9 cellular contexts compared by ENCODE assay signal in genomic region chr12:62260733-62261683, GRCh38. TPM values are rescaled to one million over a fixed set of nuclear protein-coding genes. Genes with fewer than 3 reads are reported as not detected.
A peak's percentile ranks its signal among the peaks of the same experiment; 100 is the strongest.
DNase-seq lines count a peak whose midpoint lies in the region; ATAC-seq, FAIRE-seq and TF ChIP-seq lines count a peak whose summit lies in the region.
"Had no signal": no experiment of that assay in that cellular context is flagged by ENCODE, and none has a peak within 500 bp of the region (broad histone marks: within the 10 kb centered on the region; RNA-seq: fewer than 3 reads in every experiment).

No MANE protein-coding gene starts in this region.

- peaks cover 36% of the 10 kb centered on the region for H3K4me1 ChIP-seq in HepG2 (ENCODE audit: insufficient read depth, low read length)

- no peak; a peak in 1 of 4 replicates for TF ChIP-seq POLR2A in HepG2 (IDR thresholded peaks at IDR 0.05; ENCODE audit: insufficient read depth in 1 of 2, low read depth in 2 of 2, low read length in 2 of 2)

- H3K27ac ChIP-seq in HepG2 (ENCODE audit: extremely low read length, insufficient read depth, low read length) = peak overlapping the region; percentile 86

- H3K4me3 ChIP-seq in HepG2 (replicated peaks in 1 of 3; ENCODE audit: insufficient read depth in 1 of 3, low read depth in 2 of 3, low read length in 3 of 3) = peak overlapping the region; percentile 94 to 96 (median 95)

- peaks cover 58% of the 10 kb centered on the region for H3K79me2 ChIP-seq in HepG2 (ENCODE audit: insufficient read depth, low read length)

- no peak for TF ChIP-seq CTCF in HepG2 (CRISPR knock-in tag; IDR thresholded peaks at IDR 0.05)

- H4K20me1 ChIP-seq in HepG2 (ENCODE audit: insufficient read depth, low read length) = peaks cover 7% of the 10 kb centered on the region; the same call in 1 of the 2 replicates

- TF ChIP-seq EP300 in HepG2 (IDR thresholded peaks at IDR 0.05; ENCODE audit: low read depth in 2 of 2, low read length in 2 of 2) = no peak
- no peak; the same call in 1 of the 2 replicates for TF ChIP-seq EP300 in HepG2 (CRISPR knock-in tag; IDR thresholded peaks at IDR 0.05; ENCODE audit: borderline replicate concordance)

- intact Hi-C loops in HepG2 (cut with micrococcal nuclease; ENCODE audit: unreplicated experiment) = loop anchor here (5.0 kb wide), 1 partner anchor 206 kb away; the partner anchor contains the start of gene MON2

- ATAC-seq in HG02610 (IDR thresholded peaks at IDR 0.05; ENCODE audit: unreplicated experiment) = peak; percentile 49
- ATAC-seq in HepG2 = peak; percentile 50

- H3K9ac ChIP-seq in HepG2 (ENCODE audit: insufficient read depth, low read depth, low read length) = peak overlapping the region; percentile 93

- H3K36me3 ChIP-seq in HepG2 (replicated peaks in 1 of 2; ENCODE audit: control insufficient read depth in 1 of 2, insufficient read depth in 2 of 2, low read length in 2 of 2) = no peaks in the 10 kb centered on the region

- H3K4me2 ChIP-seq in HepG2 (ENCODE audit: low read depth, low read length) = peak overlapping the region; percentile 84

- in situ Hi-C loops in HepG2 (cut with HindIII; ENCODE audit: extremely low pct_ligation_motif_present, low pct_unique_long_range_greater_than_20kb) = no loop called here

- TSS peak; percentile 60 for BruUV-seq in HepG2 (replicated peaks; lab: Mats Ljungman, UMichigan)

- WGBS in HepG2 (ENCODE audit: low lambda C conversion rate) = 0% methylated on average over 20 of the region's 26 CpGs

- H3K27me3 ChIP-seq in HepG2 (ENCODE audit: control insufficient read depth in 1 of 2, insufficient read depth in 2 of 2, low read length in 2 of 2) = no peaks in the 10 kb centered on the region; a peak in 1 of 5 replicates

- DNase-seq in DMS 273 (lab: John Stamatoyannopoulos, UW; ENCODE audit: unreplicated experiment) (peak; percentile 62), DMS 273 treated with DMSO at 0.1 percent for 48 hours (lab: John Stamatoyannopoulos, UW) (no peak), NAMALWA (ENCODE audit: low spot score) (peak; percentile 89), dedifferentiated amniotic fluid mesenchymal stem cell (ENCODE audit: extremely low spot score) (peak; percentile 22), HepG2 (ENCODE audit: low spot score) (peak; percentile 47)
- DNase-seq in activated CD4-positive, alpha-beta T cell treated with anti-CD3 and anti-CD28 coated beads for 1 hour = peak; percentile 34
- DNase-seq in stimulated activated CD8-positive, alpha-beta memory T cell treated with anti-CD3 and anti-CD28 coated beads, Interleukin-12 subunit alpha, Interleukin-12 subunit beta, amount 100 ng/mL, for 1 hour (ENCODE audit: low read depth) = peak; percentile 25

- no peaks in the 10 kb centered on the region for H3K9me3 ChIP-seq in HepG2 (ENCODE audit: low read length)

- POLR2A ChIA-PET in HepG2 (lab: Yijun Ruan, JAX) = no interaction called here

- no peak for TF ChIP-seq RAD21 in HepG2 (CRISPR knock-in tag; IDR thresholded peaks at IDR 0.05)

- no peak for FAIRE-seq in HepG2 (lab: Jason Lieb, UNC)
- FAIRE-seq: A204.1 had no signal

- no peak overlapping the region for H2AFZ ChIP-seq in HepG2 (ENCODE audit: low read length)

- CTCF ChIA-PET in HepG2 (lab: Yijun Ruan, JAX; ENCODE audit: low intra/inter-chr PET ratio, low total read pairs) = no interaction called here

TF ChIP-seq in HepG2, 621 proteins besides CTCF, POLR2A, EP300 and RAD21 (continues in another document):
- TF ChIP-seq ZNF234 (CRISPR knock-in tag; conservative IDR thresholded peaks at IDR 0.05) (0 out of 2 replicates have a peak, but pooled peaks have one; percentile 0), ZNF333 (CRISPR knock-in tag; IDR thresholded peaks at IDR 0.05; ENCODE audit: borderline replicate concordance) (no peak), ELF4 (CRISPR knock-in tag; IDR thresholded peaks at IDR 0.05; ENCODE audit: borderline replicate concordance) (0 out of 2 replicates have a peak, but pooled peaks have one; percentile 2), ZNF142 (CRISPR knock-in tag; IDR thresholded peaks at IDR 0.05) (0 out of 2 replicates have a peak, but pooled peaks have one; percentile 8), MXI1 (IDR thresholded peaks at IDR 0.05; ENCODE audit: borderline replicate concordance, low read depth, low read length) (peak; percentile 71; the same call in 1 of the 3 replicates), ZBTB2 (CRISPR knock-in tag; IDR thresholded peaks at IDR 0.05; ENCODE audit: low read depth) (no peak), SAP130 (CRISPR knock-in tag; IDR thresholded peaks at IDR 0.05; ENCODE audit: low read depth) (peak; percentile 79)
- TF ChIP-seq, protein P1, sequence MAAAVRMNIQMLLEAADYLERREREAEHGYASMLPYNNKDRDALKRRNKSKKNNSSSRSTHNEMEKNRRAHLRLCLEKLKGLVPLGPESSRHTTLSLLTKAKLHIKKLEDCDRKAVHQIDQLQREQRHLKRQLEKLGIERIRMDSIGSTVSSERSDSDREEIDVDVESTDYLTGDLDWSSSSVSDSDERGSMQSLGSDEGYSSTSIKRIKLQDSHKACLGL (CRISPR knock-in tag; IDR thresholded peaks at IDR 0.05) = peak; percentile 52; the same call in 1 of the 2 replicates

RNA-seq across cellular contexts. Expression of gene USP15, which starts 0.8 kb away (rescaled TPM):
- 51.7 and 71.1 TPM in 2 replicates for total RNA-seq in HepG2 (2016; rRNA removed; fragmentation: Illumina TruSeq; extraction: Trizol)
- total RNA-seq in HepG2 (2016; cell fraction: cytosol; rRNA removed; fragmentation: Illumina TruSeq; extraction: Trizol; ENCODE audit: low read depth) = 4.3 and 4.6 TPM in 2 replicates
- 59.0 and 74.8 TPM in 2 replicates for total RNA-seq in HepG2 (2016; cell fraction: insoluble cytoplasmic fraction; rRNA removed; fragmentation: Illumina TruSeq; extraction: Trizol)
- total RNA-seq in HepG2 (2016; cell fraction: membrane; rRNA removed; fragmentation: Illumina TruSeq; extraction: Trizol) = 15.7 and 19.6 TPM in 2 replicates
- 101 and 112 TPM in 2 replicates for total RNA-seq in HepG2 (2016; cell fraction: nucleus; rRNA removed; fragmentation: Illumina TruSeq; extraction: Trizol)
- polyA plus RNA-seq in HepG2 (2011; rRNA removed) = 12.2 and 17.3 TPM in 2 replicates
- polyA plus RNA-seq in HepG2 (2011; cell fraction: cytosol; rRNA removed) = 4.4 and 8.1 TPM in 2 replicates
- polyA plus RNA-seq in HepG2 (2011; cell fraction: nucleus; rRNA removed) = 17.2 and 21.5 TPM in 2 replicates
- polyA plus RNA-seq in HepG2 (2012) = 16.2 and 23.0 TPM in 2 replicates
- 2.6 and 3.7 TPM in 2 replicates for polyA plus RNA-seq in HepG2 (2016; cell fraction: cytosol; fragmentation: Illumina TruSeq; extraction: Trizol; ENCODE audit: low read depth)
- polyA plus RNA-seq in HepG2 (2016; cell fraction: insoluble cytoplasmic fraction; fragmentation: Illumina TruSeq; extraction: Trizol; ENCODE audit: low read depth) = 41.4 and 47.0 TPM in 2 replicates
- polyA plus RNA-seq in HepG2 (2016; cell fraction: membrane; fragmentation: Illumina TruSeq; extraction: Trizol; ENCODE audit: low read depth) = 5.2 and 6.0 TPM in 2 replicates
- polyA plus RNA-seq in HepG2 (2016; cell fraction: nucleus; fragmentation: Illumina TruSeq; extraction: Trizol; ENCODE audit: insufficient read depth, low read depth) = 48.6 and 55.6 TPM in 2 replicates
- polyA minus RNA-seq in HepG2 (2011; rRNA and poly(A)+ RNA removed; ENCODE audit: low replicate concordance) = 16.5 and 37.4 TPM in 2 replicates
- polyA minus RNA-seq in HepG2 (2011; cell fraction: cytosol; rRNA and poly(A)+ RNA removed) = 8.4 and 9.7 TPM in 2 replicates
- 174 and 212 TPM in 2 replicates for polyA minus RNA-seq in HepG2 (2011; cell fraction: nucleus; rRNA and poly(A)+ RNA removed)
